Comparison of ENCODE assay signal across 13 cellular contexts in genomic region chr11:123193742-123194141, GRCh38. TPM values are rescaled to one million over a fixed set of nuclear protein-coding genes. Genes with fewer than 3 reads are reported as not detected.
DNase-seq lines count a peak whose midpoint lies in the region; ATAC-seq, FAIRE-seq and TF ChIP-seq lines count a peak whose summit lies in the region.
"Had no signal": no experiment of that assay in that cellular context is flagged by ENCODE, and none has a peak within 500 bp of the region (broad histone marks: within the 10 kb centered on the region; RNA-seq: fewer than 3 reads in every experiment).

No MANE protein-coding gene starts in this region.

- H3K4me3 ChIP-seq in astrocyte of the cerebellum (ENCODE audit: low read depth, low read length): peak overlapping the region; percentile 77
- H3K4me3 ChIP-seq in iPS-18a (ENCODE audit: low read length): peak overlapping the region; percentile 57
- H3K4me3 ChIP-seq in skeletal muscle tissue (ENCODE audit: low read length in 3 of 3): peak overlapping the region; percentile 43 to 55 (median 52)

- H3K4me3 Mint-ChIP-seq in activated T-cell treated with anti-CD3 and anti-CD28 coated beads, Interleukin-2, amount 50 U/mL, for 24 hours: no peak overlapping the region
- peak overlapping the region in 1 of 2 donors; percentile 52 for H3K4me3 Mint-ChIP-seq in CD14-positive monocyte

- H3K27ac ChIP-seq in iPS-18a (ENCODE audit: low read length) (no peak overlapping the region), skeletal muscle tissue (ENCODE audit: low read depth, low read length) (no peak overlapping the region)
- H3K27ac ChIP-seq: neutrophil had no signal

- no peaks in the 10 kb centered on the region for H3K9me3 Mint-ChIP-seq in activated T-cell treated with anti-CD3 and anti-CD28 coated beads, Interleukin-2, amount 50 U/mL, for 24 hours
- peaks cover 0 to 13% (median 2%) of the 10 kb centered on the region in 7 donors for H3K9me3 Mint-ChIP-seq in CD14-positive monocyte

- H3K27me3 Mint-ChIP-seq in activated T-cell treated with anti-CD3 and anti-CD28 coated beads, Interleukin-2, amount 50 U/mL, for 24 hours: peaks cover 73% of the 10 kb centered on the region
- H3K27me3 Mint-ChIP-seq in CD14-positive monocyte (ENCODE audit: low read depth in 3 of 3): peaks cover 66 to 86% (median 68%) of the 10 kb centered on the region in 3 donors

- H3K36me3 ChIP-seq in iPS-18a (ENCODE audit: control insufficient read depth, low read depth, low read length): no peaks in the 10 kb centered on the region
- no peaks in the 10 kb centered on the region for H3K36me3 ChIP-seq in skeletal muscle tissue (ENCODE audit: control insufficient read depth in 3 of 3, insufficient read depth in 3 of 3, low read length in 3 of 3)
- H3K36me3 ChIP-seq: neutrophil had no signal

- DNase-seq in H54 (ENCODE audit: insufficient read length, low spot score) (no peak), astrocyte of the cerebellum (ENCODE audit: low read depth) (no peak), CD14-positive monocyte (ENCODE audit: low spot score) (no peak)
- DNase-seq in activated T-cell treated with anti-CD3 and anti-CD28 coated beads, Interleukin-2, amount 50 U/mL, for 24 hours: no peak
- DNase-seq in activated naive CD4-positive, alpha-beta T cell treated with Interleukin-2 at 50 U/mL for 16 hours: no peak
- DNase-seq: activated effector memory CD4-positive, alpha-beta T cell treated with anti-CD3 and anti-CD28 coated beads, Interleukin-2, amount 50 U/mL, for 16 hours; KG1; NCI-H524 treated with DMSO at 0.1 percent for 48 hours; T-helper 9 cell had no signal

- H3K9ac ChIP-seq in iPS-18a (ENCODE audit: low read length) (peak overlapping the region; percentile 55), skeletal muscle tissue (ENCODE audit: low read depth in 1 of 3, low read length in 3 of 3) (peak overlapping the region in 1 of 3 donors; percentile 25)

- peaks cover 27% of the 10 kb centered on the region for H3K4me1 Mint-ChIP-seq in activated T-cell treated with anti-CD3 and anti-CD28 coated beads, Interleukin-2, amount 50 U/mL, for 24 hours (ENCODE audit: low read depth)
- peaks cover 14% of the 10 kb centered on the region for H3K4me1 Mint-ChIP-seq in CD14-positive monocyte

- TF ChIP-seq CTCF in astrocyte of the cerebellum (IDR thresholded peaks at IDR 0.05; ENCODE audit: low read depth, low read length, missing control alignments) (no peak), CD14-positive monocyte (IDR thresholded peaks at IDR 0.05) (no peak)

- no peak for ATAC-seq in HG03280 (IDR thresholded peaks at IDR 0.05; ENCODE audit: unreplicated experiment)

- peaks cover 41% of the 10 kb centered on the region for H3K4me1 ChIP-seq in iPS-18a (ENCODE audit: control insufficient read depth, low read depth, low read length)
- peaks cover 3 to 7% (median 4%) of the 10 kb centered on the region in 3 donors for H3K4me1 ChIP-seq in skeletal muscle tissue (ENCODE audit: control insufficient read depth in 3 of 3, insufficient read depth in 3 of 3, low read length in 3 of 3)

- intact Hi-C loops in CD14-positive monocyte (cut with micrococcal nuclease): no loop called here

- H3K27me3 ChIP-seq in iPS-18a (ENCODE audit: control insufficient read depth, insufficient read depth, low read length): peaks cover 25% of the 10 kb centered on the region
- H3K27me3 ChIP-seq in skeletal muscle tissue (ENCODE audit: control insufficient read depth in 3 of 3, insufficient read depth in 3 of 3, low read length in 3 of 3): peaks cover 44 to 68% (median 48%) of the 10 kb centered on the region in 3 donors

- in situ Hi-C loops in astrocyte of the cerebellum (cut with HindIII; ENCODE audit: low sequenced_read_pairs): no loop called here

- H3K9me3 ChIP-seq in iPS-18a (ENCODE audit: control insufficient read depth, low read depth, low read length) (no peaks in the 10 kb centered on the region), skeletal muscle tissue (ENCODE audit: control insufficient read depth in 3 of 3, low read length in 3 of 3) (no peaks in the 10 kb centered on the region)
- H3K9me3 ChIP-seq: neutrophil had no signal

- no peak for TF ChIP-seq POLR2A in H54 (IDR thresholded peaks at IDR 0.05; ENCODE audit: low read depth, low read length)

- H3K36me3 Mint-ChIP-seq in activated T-cell treated with anti-CD3 and anti-CD28 coated beads, Interleukin-2, amount 50 U/mL, for 24 hours (ENCODE audit: low read depth): no peaks in the 10 kb centered on the region
- H3K36me3 Mint-ChIP-seq in CD14-positive monocyte: no peaks in the 10 kb centered on the region

- peak; percentile 6 for FAIRE-seq in H54 (lab: Jason Lieb, UNC)

- H3K27ac Mint-ChIP-seq in activated T-cell treated with anti-CD3 and anti-CD28 coated beads, Interleukin-2, amount 50 U/mL, for 24 hours: no peak overlapping the region
- no peak overlapping the region for H3K27ac Mint-ChIP-seq in CD14-positive monocyte

RNA-seq across cellular contexts. Expression of gene CLMP, which starts 1.3 kb away (rescaled TPM):
- 8.9 TPM for total RNA-seq in skeletal muscle tissue
- polyA plus RNA-seq in CD14-positive monocyte: under 1 TPM in 1 of 2 donors, not detected in 1; 0.33 TPM
